In genomic region chr3:16023881-16024280, GRCh38 we compare ENCODE assay signal across 7 cellular contexts.
DNase-seq lines count a peak whose midpoint lies in the region; ATAC-seq, FAIRE-seq and TF ChIP-seq lines count a peak whose summit lies in the region.
"Not testable (repeated sequence)": the region's sequence is repeated elsewhere in the genome, so short reads cannot be mapped to it uniquely, and the experiment has no call there.

No MANE protein-coding gene starts in this region.

- POLR2A ChIA-PET in HCT116 (lab: Charles Lee) = not testable (repeated sequence)

- H2BK120ac ChIP-seq in neuronal stem cell (ENCODE audit: low read depth, low read length) = not testable (repeated sequence)

- not testable (repeated sequence) for TF ChIP-seq RAD21 in HCT116 (IDR thresholded peaks at IDR 0.05; ENCODE audit: low read depth)

- H3K27me3 ChIP-seq in HCT116 (ENCODE audit: insufficient read depth, low read length); bronchial epithelial cell (ENCODE audit: control insufficient read depth, insufficient read depth, low read length); neuronal stem cell (ENCODE audit: control insufficient read depth in 3 of 3, insufficient read depth in 3 of 3, low read depth in 1 of 3, low read length in 3 of 3): not testable (repeated sequence)

- not testable (repeated sequence) for H2BK15ac ChIP-seq in neuronal stem cell (ENCODE audit: low read length)

- TF ChIP-seq CTCF in HCT116 (IDR thresholded peaks at IDR 0.05 in 2 of 3, conservative IDR thresholded peaks at IDR 0.05 in 1 of 3; ENCODE audit: borderline replicate concordance in 1 of 3, insufficient read depth in 1 of 3, low read depth in 2 of 3, low read length in 2 of 3); bronchial epithelial cell (IDR thresholded peaks at IDR 0.05; ENCODE audit: insufficient read depth, low read length, severe bottlenecking); epithelial cell of esophagus (IDR thresholded peaks at IDR 0.05; ENCODE audit: insufficient read depth, low read depth, low read length, missing control alignments); neural crest cell (conservative IDR thresholded peaks at IDR 0.05): not testable (repeated sequence)

- not testable (repeated sequence) for H3K27me3 Mint-ChIP-seq in activated CD8-positive, alpha-beta memory T cell treated with anti-CD3 and anti-CD28 coated beads, Interleukin-2, amount 10 ng/mL, durations not matched to agents 7 days and 5 days
- peaks cover 43% of the 10 kb centered on the region for H3K27me3 Mint-ChIP-seq in neural crest cell (ENCODE audit: low read depth)

- not testable (repeated sequence) for DNase-seq in HCT116 (ENCODE audit: low read depth, low spot score); activated CD8-positive, alpha-beta memory T cell treated with anti-CD3 and anti-CD28 coated beads, Interleukin-2, amount 10 ng/mL, durations not matched to agents 7 days and 5 days; neural crest cell (ENCODE audit: low read depth, low spot score); neuronal stem cell (ENCODE audit: low spot score)
- DNase-seq in bronchial epithelial cell (ENCODE audit: low read depth) (peak; percentile 59), epithelial cell of esophagus (ENCODE audit: low read depth) (peak; percentile 59), kidney tubule cell (ENCODE audit: low spot score) (peak; percentile 28)

- not testable (repeated sequence) for H3K4me3 Mint-ChIP-seq in activated CD8-positive, alpha-beta memory T cell treated with anti-CD3 and anti-CD28 coated beads, Interleukin-2, amount 10 ng/mL, durations not matched to agents 7 days and 5 days; neural crest cell

- not testable (repeated sequence) for H3K4me1 Mint-ChIP-seq in activated CD8-positive, alpha-beta memory T cell treated with anti-CD3 and anti-CD28 coated beads, Interleukin-2, amount 10 ng/mL, durations not matched to agents 7 days and 5 days
- peaks cover 14% of the 10 kb centered on the region for H3K4me1 Mint-ChIP-seq in neural crest cell

- no CpG with 5 or more reads among the region's 4 CpGs for WGBS in neuronal stem cell (ENCODE audit: extremely low coverage in 2 of 2, insufficient read length in 2 of 2, insufficient replicate concordance in 1 of 2), 2 donors

- H2AFZ ChIP-seq in HCT116 (ENCODE audit: low read depth, low read length, poor library complexity, severe bottlenecking); neuronal stem cell (ENCODE audit: low read length): not testable (repeated sequence)

- H3K27ac Mint-ChIP-seq in activated CD8-positive, alpha-beta memory T cell treated with anti-CD3 and anti-CD28 coated beads, Interleukin-2, amount 10 ng/mL, durations not matched to agents 7 days and 5 days = peak overlapping the region; percentile 25
- peak overlapping the region; percentile 54 for H3K27ac Mint-ChIP-seq in neural crest cell (ENCODE audit: unreplicated experiment)

- not testable (repeated sequence) for H3K9me2 ChIP-seq in HCT116 (ENCODE audit: insufficient read depth)

- not testable (repeated sequence) for H3K36me3 ChIP-seq in HCT116 (ENCODE audit: control insufficient read depth in 1 of 2, insufficient read depth in 2 of 2, low read length in 2 of 2); bronchial epithelial cell (ENCODE audit: control insufficient read depth, insufficient read depth, low read length); neuronal stem cell (replicated peaks in 1 of 2; ENCODE audit: control insufficient read depth in 2 of 2, insufficient read depth in 2 of 2, low read length in 2 of 2)

- H4K8ac ChIP-seq in neuronal stem cell (ENCODE audit: low read depth, low read length) = not testable (repeated sequence)

- H2BK5ac ChIP-seq in neuronal stem cell (ENCODE audit: low read length) = not testable (repeated sequence)

- not testable (repeated sequence) for BruUV-seq in HCT116 (replicated peaks; lab: Mats Ljungman, UMichigan)

- not testable (repeated sequence) for H3K9ac ChIP-seq in HCT116 (ENCODE audit: low read length); neuronal stem cell (ENCODE audit: low read depth, low read length, poor library complexity)

- H2BK12ac ChIP-seq in neuronal stem cell (ENCODE audit: low read length) = not testable (repeated sequence)

- H3K4me2 ChIP-seq in HCT116 (ENCODE audit: low read length); neuronal stem cell (ENCODE audit: insufficient read depth, low read length, poor library complexity, severe bottlenecking): not testable (repeated sequence)

- FAIRE-seq in bronchial epithelial cell (lab: Jason Lieb, UNC) = not testable (repeated sequence)

- not testable (repeated sequence) for H2AK5ac ChIP-seq in neuronal stem cell (ENCODE audit: low read depth, low read length)

- ATAC-seq in HCT116; activated CD8-positive, alpha-beta memory T cell treated with anti-CD3 and anti-CD28 coated beads, Interleukin-2, amount 10 ng/mL, durations not matched to agents 7 days and 5 days: not testable (repeated sequence)

- H3K79me2 ChIP-seq in HCT116 (ENCODE audit: insufficient read depth, low read length) = not testable (repeated sequence)

- H3K27ac ChIP-seq in HCT116 (ENCODE audit: low read depth, low read length) = not testable (repeated sequence)
- peak overlapping the region; percentile 30 for H3K27ac ChIP-seq in neuronal stem cell (replicated peaks; ENCODE audit: low read length)

- not testable (repeated sequence) for H4K20me1 ChIP-seq in HCT116 (ENCODE audit: insufficient read depth)

- H3K79me1 ChIP-seq in neuronal stem cell (ENCODE audit: low read depth, low read length) = not testable (repeated sequence)

- not testable (repeated sequence) for H3K4me1 ChIP-seq in HCT116 (ENCODE audit: control insufficient read depth in 1 of 2, insufficient read depth in 2 of 2, low read length in 2 of 2); neuronal stem cell (ENCODE audit: control insufficient read depth in 2 of 2, insufficient read depth in 1 of 2, low read depth in 1 of 2, low read length in 2 of 2)

- not testable (repeated sequence) for H3K36me3 Mint-ChIP-seq in activated CD8-positive, alpha-beta memory T cell treated with anti-CD3 and anti-CD28 coated beads, Interleukin-2, amount 10 ng/mL, durations not matched to agents 7 days and 5 days; neural crest cell (ENCODE audit: low read depth)

- not testable (repeated sequence) for H3K9me3 Mint-ChIP-seq in activated CD8-positive, alpha-beta memory T cell treated with anti-CD3 and anti-CD28 coated beads, Interleukin-2, amount 10 ng/mL, durations not matched to agents 7 days and 5 days (ENCODE audit: low read depth); neural crest cell

- not testable (repeated sequence) for H3K23ac ChIP-seq in neuronal stem cell (ENCODE audit: low read depth, low read length, poor library complexity)

- H3K4ac ChIP-seq in neuronal stem cell (ENCODE audit: low read length) = not testable (repeated sequence)

- H4K91ac ChIP-seq in neuronal stem cell (ENCODE audit: low read depth, low read length, poor library complexity) = not testable (repeated sequence)

- H3K9me3 ChIP-seq in HCT116 (ENCODE audit: control insufficient read depth in 1 of 2, insufficient read depth in 1 of 2, low read depth in 1 of 2, low read length in 2 of 2); neuronal stem cell (replicated peaks in 1 of 2; ENCODE audit: control insufficient read depth in 2 of 2, insufficient read depth in 1 of 2, low read depth in 1 of 2, low read length in 2 of 2): not testable (repeated sequence)

- RAD21 ChIA-PET in HCT116 (lab: Charles Lee; ENCODE audit: low non-redundant PET in 1 of 2, low total read pairs in 2 of 2, uncharacterized antibody in 2 of 2, unreplicated experiment in 2 of 2) = not testable (repeated sequence)

- intact Hi-C loops in HCT116 (cut with micrococcal nuclease) = not testable (repeated sequence)

- not testable (repeated sequence) for H3K14ac ChIP-seq in neuronal stem cell (ENCODE audit: low read length)

- H3K4me3 ChIP-seq in HCT116 (replicated peaks in 1 of 2; ENCODE audit: low read depth in 1 of 2, low read length in 2 of 2); bronchial epithelial cell (ENCODE audit: low read depth, low read length); epithelial cell of esophagus (ENCODE audit: low read length); neuronal stem cell (ENCODE audit: low read length in 2 of 2): not testable (repeated sequence)

- H3K18ac ChIP-seq in neuronal stem cell (ENCODE audit: low read length) = not testable (repeated sequence)

- CTCF ChIA-PET in HCT116 (lab: Charles Lee); activated CD8-positive, alpha-beta memory T cell treated with anti-CD3 and anti-CD28 coated beads, Interleukin-2, amount 10 ng/mL, durations not matched to agents 7 days and 5 days (lab: Charles Lee): not testable (repeated sequence)

- not testable (repeated sequence) for TF ChIP-seq POLR2A in HCT116 (IDR thresholded peaks at IDR 0.05; ENCODE audit: borderline replicate concordance, extremely low read depth, insufficient read depth, insufficient read length)

TF ChIP-seq in HCT116, 20 proteins besides CTCF, POLR2A, EP300 and RAD21:
- TF ChIP-seq FOSL1 (IDR thresholded peaks at IDR 0.05; ENCODE audit: low read depth) = peak; percentile 17; the same call in 1 of the 2 replicates
